9 cellular contexts compared by ENCODE assay signal in genomic region chr17:21282850-21283249, GRCh38. TPM values are rescaled to one million over a fixed set of nuclear protein-coding genes. Genes with fewer than 3 reads are reported as not detected.
DNase-seq lines count a peak whose midpoint lies in the region; ATAC-seq and TF ChIP-seq lines count a peak whose summit lies in the region.
"Had no signal": no experiment of that assay in that cellular context is flagged by ENCODE, and none has a peak within 500 bp of the region (broad histone marks: within the 10 kb centered on the region; RNA-seq: fewer than 3 reads in every experiment).

No MANE protein-coding gene starts in this region.

- H3K4me2 ChIP-seq in MM.1S (ENCODE audit: low read depth, low read length), result no peak overlapping the region

- intact Hi-C loops in Right ventricle myocardium inferior (cut with DNase I) (loop anchor here (5.0 kb wide), 3 partner anchors 39 to 241 kb away; partner anchors contain the start of gene USP22), uterus (cut with DNase I; ENCODE audit: low total_unique reads) (no loop called here)

- H3K36me3 ChIP-seq in right atrium auricular region (no peaks in the 10 kb centered on the region), uterus (no peaks in the 10 kb centered on the region), MM.1S (replicated peaks; ENCODE audit: insufficient read depth, low read length) (no peaks in the 10 kb centered on the region)

- no peak for ATAC-seq in Right ventricle myocardium inferior
- ATAC-seq in central memory CD8-positive, alpha-beta T cell (replicated peaks; ENCODE audit: extremely low read depth, poor library complexity, severe bottlenecking), result no peak
- ATAC-seq in natural killer cell treated with Interleukin-12 subunit alpha and Interleukin-12 subunit beta and Interleukin-15 and Interleukin-18, amount 100 ng/mL, for 72 hours, result no peak

- no peaks in the 10 kb centered on the region for H3K27me3 Mint-ChIP-seq in central memory CD8-positive, alpha-beta T cell
- no peaks in the 10 kb centered on the region for H3K27me3 Mint-ChIP-seq in natural killer cell treated with Interleukin-12 subunit alpha and Interleukin-12 subunit beta and Interleukin-15 and Interleukin-18, amount 100 ng/mL, for 72 hours

- TF ChIP-seq POLR2A in uterus (IDR thresholded peaks at IDR 0.05), result no peak

- no peaks in the 10 kb centered on the region for H3K27me3 ChIP-seq in right atrium auricular region
- no peaks in the 10 kb centered on the region for H3K27me3 ChIP-seq in uterus
- H3K27me3 ChIP-seq in MM.1S (replicated peaks; ENCODE audit: insufficient read depth, low read length), result no peaks in the 10 kb centered on the region

- H3K9me3 Mint-ChIP-seq in central memory CD8-positive, alpha-beta T cell, result no peaks in the 10 kb centered on the region
- H3K9me3 Mint-ChIP-seq in natural killer cell treated with Interleukin-12 subunit alpha and Interleukin-12 subunit beta and Interleukin-15 and Interleukin-18, amount 100 ng/mL, for 72 hours, result no peaks in the 10 kb centered on the region

- H3K36me3 Mint-ChIP-seq in central memory CD8-positive, alpha-beta T cell (ENCODE audit: insufficient read depth), result peaks cover 28% of the 10 kb centered on the region
- H3K36me3 Mint-ChIP-seq in natural killer cell treated with Interleukin-12 subunit alpha and Interleukin-12 subunit beta and Interleukin-15 and Interleukin-18, amount 100 ng/mL, for 72 hours, result peaks cover 7% of the 10 kb centered on the region

- H3K9me3 ChIP-seq in right atrium auricular region (no peaks in the 10 kb centered on the region), uterus (no peaks in the 10 kb centered on the region), MM.1S (replicated peaks; ENCODE audit: insufficient read depth, low read length) (no peaks in the 10 kb centered on the region)

- TF ChIP-seq CTCF in right atrium auricular region (IDR thresholded peaks at IDR 0.05) (no peak), uterus (IDR thresholded peaks at IDR 0.05) (no peak), MM.1S (IDR thresholded peaks at IDR 0.05; ENCODE audit: low read length) (no peak)

- no peak overlapping the region for H2AFZ ChIP-seq in MM.1S (ENCODE audit: low read length)

- peaks cover 57% of the 10 kb centered on the region for H3K4me1 Mint-ChIP-seq in central memory CD8-positive, alpha-beta T cell
- peaks cover 40 to 47% of the 10 kb centered on the region in 2 donors for H3K4me1 Mint-ChIP-seq in natural killer cell treated with Interleukin-12 subunit alpha and Interleukin-12 subunit beta and Interleukin-15 and Interleukin-18, amount 100 ng/mL, for 72 hours (ENCODE audit: low read depth in 2 of 2)

- peaks cover 22% of the 10 kb centered on the region for H3F3A ChIP-seq in MM.1S (ENCODE audit: insufficient read depth, low read length)

- no peak overlapping the region for H3K4me3 ChIP-seq in right atrium auricular region
- H3K4me3 ChIP-seq in uterus, result no peak overlapping the region
- no peak overlapping the region for H3K4me3 ChIP-seq in MM.1S (ENCODE audit: low read length)

- H3K79me2 ChIP-seq in MM.1S (ENCODE audit: low read length), result peaks cover 32% of the 10 kb centered on the region

- no peak overlapping the region for H3K27ac Mint-ChIP-seq in central memory CD8-positive, alpha-beta T cell (ENCODE audit: low read depth)
- peak overlapping the region in 1 of 2 donors; percentile 76 for H3K27ac Mint-ChIP-seq in natural killer cell treated with Interleukin-12 subunit alpha and Interleukin-12 subunit beta and Interleukin-15 and Interleukin-18, amount 100 ng/mL, for 72 hours

- no peak for DNase-seq in right atrium auricular region (ENCODE audit: low spot score)
- no peak for DNase-seq in Right ventricle myocardium inferior (ENCODE audit: missing footprints)
- DNase-seq in central memory CD8-positive, alpha-beta T cell (ENCODE audit: low spot score in 2 of 2), result no peak
- DNase-seq in natural killer cell treated with Interleukin-12 subunit alpha and Interleukin-12 subunit beta and Interleukin-15 and Interleukin-18, amount 100 ng/mL, for 72 hours (ENCODE audit: low spot score), result no peak
- DNase-seq in uterus, result no peak
- DNase-seq in MM.1S, result no peak
- no peak for DNase-seq in HT-29 (ENCODE audit: low spot score)
- DNase-seq in dedifferentiated amniotic fluid mesenchymal stem cell (ENCODE audit: extremely low spot score), result no peak
- DNase-seq: C1 segment of cervical spinal cord had no signal

- no peak overlapping the region for H3K9ac ChIP-seq in MM.1S (ENCODE audit: low read length)

- H3K27ac ChIP-seq in right atrium auricular region (peak overlapping the region; percentile 79 to 97), uterus (peak overlapping the region; percentile 70 to 78), MM.1S (ENCODE audit: low read length) (no peak overlapping the region)

- H4K20me1 ChIP-seq in MM.1S (ENCODE audit: insufficient read depth, low read length), result no peaks in the 10 kb centered on the region

- no peaks in the 10 kb centered on the region for H3K9me2 ChIP-seq in MM.1S (replicated peaks; ENCODE audit: insufficient read depth, low read length)

- H3K4me1 ChIP-seq in right atrium auricular region (peaks cover 0 to 52% of the 10 kb centered on the region in 2 donors), uterus (peaks cover 11 to 17% of the 10 kb centered on the region in 2 donors), MM.1S (ENCODE audit: low read length) (peaks cover 29% of the 10 kb centered on the region)

- peak overlapping the region; percentile 95 for H3K4me3 Mint-ChIP-seq in central memory CD8-positive, alpha-beta T cell
- peak overlapping the region; percentile 27 for H3K4me3 Mint-ChIP-seq in natural killer cell treated with Interleukin-12 subunit alpha and Interleukin-12 subunit beta and Interleukin-15 and Interleukin-18, amount 100 ng/mL, for 72 hours

RNA-seq across cellular contexts. Expression of gene MAP2K3, which starts 1.7 kb away (rescaled TPM):
- total RNA-seq in right atrium auricular region (10 to 100 TPM; 37.8 to 43.8 TPM), Right ventricle myocardium inferior (37.7 TPM), uterus (10 to 100 TPM in 3 of 4 donors, 1 to 10 TPM in 1; 3.3 to 37.0 (median 12.5) TPM)
- 10 to 100 TPM; 92.9 to 98.3 TPM for total RNA-seq in natural killer cell treated with Interleukin-12 subunit alpha and Interleukin-12 subunit beta and Interleukin-15 and Interleukin-18, amount 100 ng/mL, for 72 hours
- total RNA-seq in HT-29 (2014; rRNA removed; shearing (Covaris generic)), result 65.0 and 89.9 TPM in 2 replicates

RNA-seq across cellular contexts. Expression of gene NATD1, which starts 29.6 kb away (rescaled TPM):
- total RNA-seq in right atrium auricular region (10 to 100 TPM; 15.4 to 17.0 TPM), Right ventricle myocardium inferior (21.4 TPM), uterus (1 to 10 TPM; 2.1 to 4.9 (median 3.8) TPM)
- 1 to 10 TPM; 1.9 to 3.0 TPM for total RNA-seq in natural killer cell treated with Interleukin-12 subunit alpha and Interleukin-12 subunit beta and Interleukin-15 and Interleukin-18, amount 100 ng/mL, for 72 hours
- total RNA-seq in HT-29 (2014; rRNA removed; shearing (Covaris generic)), result 0.97 and 1.1 TPM in 2 replicates
